7 cellular contexts compared by ENCODE assay signal in genomic region chr9:131530546-131530929, GRCh38. TPM values are rescaled to one million over a fixed set of nuclear protein-coding genes. Genes with fewer than 3 reads are reported as not detected.
DNase-seq lines count a peak whose midpoint lies in the region; ATAC-seq, FAIRE-seq and TF ChIP-seq lines count a peak whose summit lies in the region.

No MANE protein-coding gene starts in this region.

- CTCF ChIA-PET in activated CD4-positive, alpha-beta memory T cell treated with anti-CD3 and anti-CD28 coated beads for 36 hours (lab: Charles Lee): no interaction called here

- POLR2A ChIA-PET in activated CD4-positive, alpha-beta memory T cell treated with anti-CD3 and anti-CD28 coated beads for 36 hours (lab: Charles Lee): no interaction called here

- FAIRE-seq in HTR-8/SVneo (lab: Jason Lieb, UNC): no peak

- H3K4me1 Mint-ChIP-seq in activated CD4-positive, alpha-beta memory T cell treated with anti-CD3 and anti-CD28 coated beads for 36 hours (ENCODE audit: low read depth): peaks cover 24% of the 10 kb centered on the region
- peaks cover 18% of the 10 kb centered on the region for H3K4me1 Mint-ChIP-seq in progenitor cell of endocrine pancreas (ENCODE audit: low read depth)

- H3K36me3 Mint-ChIP-seq in activated CD4-positive, alpha-beta memory T cell treated with anti-CD3 and anti-CD28 coated beads for 36 hours: peaks cover 24% of the 10 kb centered on the region
- peaks cover 4% of the 10 kb centered on the region for H3K36me3 Mint-ChIP-seq in progenitor cell of endocrine pancreas (ENCODE audit: insufficient read depth)

- intact Hi-C loops in activated CD4-positive, alpha-beta memory T cell treated with anti-CD3 and anti-CD28 coated beads for 36 hours (cut with micrococcal nuclease): loop anchor here (2.0 kb wide), 1 partner anchor 28 kb away; the partner anchor contains the start of gene POMT1

- no peaks in the 10 kb centered on the region for H3K27me3 Mint-ChIP-seq in activated CD4-positive, alpha-beta memory T cell treated with anti-CD3 and anti-CD28 coated beads for 36 hours
- H3K27me3 Mint-ChIP-seq in progenitor cell of endocrine pancreas: no peaks in the 10 kb centered on the region

- peak overlapping the region; percentile 81 for H3K4me3 Mint-ChIP-seq in activated CD4-positive, alpha-beta memory T cell treated with anti-CD3 and anti-CD28 coated beads for 36 hours
- peak overlapping the region; percentile 82 for H3K4me3 Mint-ChIP-seq in progenitor cell of endocrine pancreas (ENCODE audit: low read depth)

- peak overlapping the region; percentile 45 for H3K27ac Mint-ChIP-seq in activated CD4-positive, alpha-beta memory T cell treated with anti-CD3 and anti-CD28 coated beads for 36 hours
- H3K27ac Mint-ChIP-seq in progenitor cell of endocrine pancreas: no peak overlapping the region

- ATAC-seq in GM19452 (IDR thresholded peaks at IDR 0.05; ENCODE audit: unreplicated experiment): peak; percentile 17

- DNase-seq in ELR (ENCODE audit: low read depth): peak; percentile 65
- peak; percentile 50 for DNase-seq in HTR-8/SVneo (ENCODE audit: insufficient read length, low spot score)
- DNase-seq in activated CD4-positive, alpha-beta memory T cell treated with anti-CD3 and anti-CD28 coated beads for 36 hours: peak; percentile 39
- peak; percentile 50 for DNase-seq in germinal center (ENCODE audit: low spot score)
- DNase-seq in progenitor cell of endocrine pancreas (ENCODE audit: low spot score, unreplicated experiment): peak; percentile 30
- no peak for DNase-seq in midbrain (lab: John Stamatoyannopoulos, UW)

- peak; percentile 24 for TF ChIP-seq CTCF in progenitor cell of endocrine pancreas (IDR thresholded peaks at IDR 0.05; ENCODE audit: unreplicated experiment)

- H3K9me3 Mint-ChIP-seq in activated CD4-positive, alpha-beta memory T cell treated with anti-CD3 and anti-CD28 coated beads for 36 hours: no peaks in the 10 kb centered on the region
- H3K9me3 Mint-ChIP-seq in progenitor cell of endocrine pancreas (ENCODE audit: low read depth): no peaks in the 10 kb centered on the region

RNA-seq across cellular contexts. Expression of gene UCK1, which starts 0.5 kb away (rescaled TPM):
- total RNA-seq in activated CD4-positive, alpha-beta memory T cell treated with anti-CD3 and anti-CD28 coated beads for 36 hours: 10 to 100 TPM; 15.7 to 18.6 TPM
- 32.4 and 32.8 TPM in 2 replicates for total RNA-seq in progenitor cell of endocrine pancreas

RNA-seq across cellular contexts. Expression of gene PRRT1B, which starts 14.8 kb away (rescaled TPM):
- not detected for total RNA-seq in activated CD4-positive, alpha-beta memory T cell treated with anti-CD3 and anti-CD28 coated beads for 36 hours
- total RNA-seq in progenitor cell of endocrine pancreas: 6.7 and 7.1 TPM in 2 replicates

RNA-seq across cellular contexts. Expression of gene POMT1, which starts 27.8 kb away (rescaled TPM):
- total RNA-seq in activated CD4-positive, alpha-beta memory T cell treated with anti-CD3 and anti-CD28 coated beads for 36 hours: 10 to 100 TPM; 42.8 to 43.2 TPM
- 61.0 and 64.3 TPM in 2 replicates for total RNA-seq in progenitor cell of endocrine pancreas
